Comparison of ENCODE assay signal across 8 cellular contexts in genomic region chr11:76379811-76380160, GRCh38. TPM values are rescaled to one million over a fixed set of nuclear protein-coding genes. Genes with fewer than 3 reads are reported as not detected.
DNase-seq lines count a peak whose midpoint lies in the region; ATAC-seq and TF ChIP-seq lines count a peak whose summit lies in the region.

No MANE protein-coding gene starts in this region.

- H3K36me3 Mint-ChIP-seq in IgD-negative memory B cell: peaks cover 3% of the 10 kb centered on the region
- H3K36me3 Mint-ChIP-seq in naive thymus-derived CD4-positive, alpha-beta T cell: peaks cover 0 to 5% (median 0%) of the 10 kb centered on the region in 5 donors

- intact Hi-C loops in colonic mucosa (cut with DNase I): loop anchor here (5.0 kb wide), 1 partner anchor 63 kb away; no protein-coding TSS in a partner anchor
- intact Hi-C loops in naive thymus-derived CD4-positive, alpha-beta T cell (cut with micrococcal nuclease): loop anchor here (2.0 to 10.0 kb wide), 4 partner anchors 852 to 1982 kb away; partner anchors contain the start of genes GDPD5 (in 1 of the 2), INTS4 (in 1 of the 2), KCTD21 (in 1 of the 2) and PGM2L1 (in 1 of the 2)

- peak overlapping the region; percentile 90 to 98 (median 92) for H3K4me3 Mint-ChIP-seq in IgD-negative memory B cell
- peak overlapping the region; percentile 89 to 98 (median 96) for H3K4me3 Mint-ChIP-seq in naive thymus-derived CD4-positive, alpha-beta T cell

- H3K27me3 Mint-ChIP-seq in IgD-negative memory B cell: no peaks in the 10 kb centered on the region
- H3K27me3 Mint-ChIP-seq in naive thymus-derived CD4-positive, alpha-beta T cell: no peaks in the 10 kb centered on the region

- H3K9me3 ChIP-seq in colonic mucosa: no peaks in the 10 kb centered on the region
- no peaks in the 10 kb centered on the region for H3K9me3 ChIP-seq in naive thymus-derived CD4-positive, alpha-beta T cell (ENCODE audit: control insufficient read depth in 2 of 3, low read length in 3 of 3)

- peak overlapping the region; percentile 85 to 95 (median 91) for H3K27ac Mint-ChIP-seq in IgD-negative memory B cell
- H3K27ac Mint-ChIP-seq in naive thymus-derived CD4-positive, alpha-beta T cell: peak overlapping the region; percentile 75 to 98 (median 92)

- no peaks in the 10 kb centered on the region for H3K36me3 ChIP-seq in colonic mucosa
- no peaks in the 10 kb centered on the region for H3K36me3 ChIP-seq in naive thymus-derived CD4-positive, alpha-beta T cell (ENCODE audit: control insufficient read depth in 2 of 3, insufficient read depth in 3 of 3, low read length in 3 of 3)

- no peak overlapping the region for H3K27ac ChIP-seq in colonic mucosa
- peak overlapping the region; percentile 72 for H3K27ac ChIP-seq in naive thymus-derived CD4-positive, alpha-beta T cell (ENCODE audit: low read depth, low read length)

- no peak for DNase-seq in AG04449 (ENCODE audit: low read depth, low spot score)
- no peak for DNase-seq in colonic mucosa
- DNase-seq in naive thymus-derived CD4-positive, alpha-beta T cell: no peak
- DNase-seq in NOMO-1 treated with DMSO at 0.1 percent for 48 hours (lab: John Stamatoyannopoulos, UW; ENCODE audit: unreplicated experiment): no peak

- H3K4me3 ChIP-seq in AG04449 (ENCODE audit: low read depth, low read length): peak overlapping the region; percentile 65
- H3K4me3 ChIP-seq in colonic mucosa: peak overlapping the region; percentile 96
- peak overlapping the region; percentile 63 for H3K4me3 ChIP-seq in naive thymus-derived CD4-positive, alpha-beta T cell (ENCODE audit: low read length)

- H3K27me3 ChIP-seq in colonic mucosa: no peaks in the 10 kb centered on the region
- H3K27me3 ChIP-seq in naive thymus-derived CD4-positive, alpha-beta T cell (ENCODE audit: control insufficient read depth in 2 of 2, insufficient read depth in 2 of 2, low read length in 2 of 2): no peaks in the 10 kb centered on the region

- no peaks in the 10 kb centered on the region for H3K9me3 Mint-ChIP-seq in IgD-negative memory B cell
- H3K9me3 Mint-ChIP-seq in naive thymus-derived CD4-positive, alpha-beta T cell: no peaks in the 10 kb centered on the region

- TF ChIP-seq CTCF in AG04449 (IDR thresholded peaks at IDR 0.05; ENCODE audit: insufficient read depth, low read length, missing control alignments): no peak
- no peak for TF ChIP-seq CTCF in colonic mucosa (IDR thresholded peaks at IDR 0.05)

- H3K9ac ChIP-seq in colonic mucosa (ENCODE audit: low read depth in 2 of 2, low read length in 2 of 2): peak overlapping the region; percentile 83 to 90

- H3K4me1 Mint-ChIP-seq in IgD-negative memory B cell: peaks cover 52 to 61% (median 54%) of the 10 kb centered on the region in 3 donors
- H3K4me1 Mint-ChIP-seq in naive thymus-derived CD4-positive, alpha-beta T cell: peaks cover 51 to 80% (median 73%) of the 10 kb centered on the region in 7 donors

- CTCF ChIA-PET in AG04449 (lab: Yijun Ruan, JAX): no interaction called here
- CTCF ChIA-PET in naive thymus-derived CD4-positive, alpha-beta T cell (lab: Charles Lee): no interaction called here

- no peak for ATAC-seq in naive thymus-derived CD4-positive, alpha-beta T cell
- no peak for ATAC-seq in HG03097 (IDR thresholded peaks at IDR 0.05; ENCODE audit: low FRiP score, unreplicated experiment)
- no peak for ATAC-seq in HG03095 (IDR thresholded peaks at IDR 0.05; ENCODE audit: unreplicated experiment)
- no peak for ATAC-seq in GM18511 (IDR thresholded peaks at IDR 0.05; ENCODE audit: unreplicated experiment)

- POLR2A ChIA-PET in AG04449 (lab: Yijun Ruan, JAX): no interaction called here
- POLR2A ChIA-PET in naive thymus-derived CD4-positive, alpha-beta T cell (lab: Charles Lee): no interaction called here

- H3K4me1 ChIP-seq in colonic mucosa: peaks cover 13% of the 10 kb centered on the region
- H3K4me1 ChIP-seq in naive thymus-derived CD4-positive, alpha-beta T cell (ENCODE audit: control insufficient read depth in 2 of 2, insufficient read depth in 2 of 2, low read length in 2 of 2): peaks cover 22 to 44% of the 10 kb centered on the region in 2 donors

RNA-seq across cellular contexts. Expression of gene THAP12, which starts 1.1 kb away (rescaled TPM):
- 62.7 TPM for polyA plus RNA-seq in IgD-negative memory B cell
- total RNA-seq in colonic mucosa: 10 to 100 TPM; 34.4 to 41.6 TPM
- 10 to 100 TPM; 40.3 to 57.9 (median 51.1) TPM for total RNA-seq in naive thymus-derived CD4-positive, alpha-beta T cell
- 10 to 100 TPM; 54.6 to 55.8 TPM for polyA plus RNA-seq in naive thymus-derived CD4-positive, alpha-beta T cell

RNA-seq across cellular contexts. Expression of gene GVQW3, which starts 1.3 kb away (rescaled TPM):
- 2.1 TPM for polyA plus RNA-seq in IgD-negative memory B cell
- 1 to 10 TPM; 2.2 to 2.8 TPM for total RNA-seq in colonic mucosa
- total RNA-seq in naive thymus-derived CD4-positive, alpha-beta T cell: 1 to 10 TPM; 3.6 to 9.1 (median 6.7) TPM
- 1 to 10 TPM; 2.1 to 4.1 TPM for polyA plus RNA-seq in naive thymus-derived CD4-positive, alpha-beta T cell
